In the genomic region with DNA sequence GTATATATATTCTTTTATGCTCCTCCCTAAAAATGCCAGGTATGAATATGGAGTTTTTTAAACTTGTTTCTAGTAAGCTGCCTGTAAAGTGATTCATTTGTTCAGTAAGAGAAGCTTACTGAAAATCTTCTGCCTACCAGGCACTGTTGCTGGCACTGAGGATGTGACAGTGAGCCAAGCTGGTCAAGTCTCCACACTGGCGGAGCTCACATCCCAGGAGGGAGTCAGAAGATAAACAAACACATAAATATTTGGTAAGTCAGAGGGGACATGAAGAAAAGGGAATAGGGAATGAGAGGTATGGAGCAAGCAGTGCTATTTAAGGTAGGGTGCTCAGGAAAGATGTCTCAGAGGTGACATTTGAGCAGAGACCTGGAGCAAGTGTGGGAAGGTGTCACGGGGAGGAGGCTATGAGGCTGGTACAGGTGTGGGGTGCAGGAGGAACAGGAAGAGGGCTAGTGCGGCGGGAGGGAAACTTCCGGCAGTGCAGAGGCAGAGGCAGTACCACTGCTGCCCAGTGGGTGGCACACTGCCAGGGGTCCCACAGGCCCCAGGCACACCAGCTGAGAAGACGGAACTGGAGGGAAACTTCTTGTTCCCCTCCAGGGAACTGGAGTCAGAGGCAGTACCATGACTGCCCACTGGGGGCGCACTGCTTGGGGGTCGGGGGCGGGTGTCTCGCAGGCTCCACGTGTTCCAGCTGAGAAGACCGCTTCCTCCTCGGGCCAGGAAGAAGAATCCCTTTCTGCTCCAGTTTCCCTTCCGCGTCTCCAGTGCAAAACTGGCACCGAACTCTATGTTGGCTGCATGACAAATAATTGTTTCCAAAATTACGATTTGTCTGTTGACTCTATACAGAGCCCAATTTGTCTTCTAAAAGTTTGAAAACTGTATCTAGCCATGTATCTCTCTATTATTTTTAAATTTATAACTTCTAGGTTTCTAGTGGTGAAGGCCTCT, we compare ENCODE assay signal across 8 cellular contexts.
DNase-seq lines count a peak whose midpoint lies in the region; ATAC-seq and TF ChIP-seq lines count a peak whose summit lies in the region.

No MANE protein-coding gene starts in this region.

- H3K4me1 ChIP-seq in upper lobe of left lung = peaks cover 0 to 5% (median 0%) of the 10 kb centered on the region in 4 donors

- H3K36me3 ChIP-seq in upper lobe of left lung = no peaks in the 10 kb centered on the region

- no peak for TF ChIP-seq POLR2A in upper lobe of left lung (IDR thresholded peaks at IDR 0.05)

- no peak overlapping the region for H3K27ac ChIP-seq in upper lobe of left lung

- ATAC-seq in GM21576 (IDR thresholded peaks at IDR 0.05; ENCODE audit: unreplicated experiment) = peak; percentile 77
- ATAC-seq in upper lobe of left lung (ENCODE audit: low FRiP score in 2 of 2) = no peak

- no peaks in the 10 kb centered on the region for H3K27me3 ChIP-seq in upper lobe of left lung

- 59 to 61% methylated on average over 16 of the region's 17 CpGs for WGBS in upper lobe of left lung, 2 donors

- no peaks in the 10 kb centered on the region for H3K9me3 ChIP-seq in upper lobe of left lung

- peak; percentile 55 for DNase-seq in DMS 273 (lab: John Stamatoyannopoulos, UW; ENCODE audit: unreplicated experiment)
- DNase-seq in DMS 273 treated with DMSO at 0.1 percent for 48 hours (lab: John Stamatoyannopoulos, UW) = no peak
- peak; percentile 5 for DNase-seq in NCI-H69 (lab: John Stamatoyannopoulos, UW)
- DNase-seq in fibroblast of villous mesenchyme (ENCODE audit: low read depth) = peak; percentile 7
- DNase-seq in upper lobe of left lung = no peak
- no peak for DNase-seq in AG08395 (ENCODE audit: low spot score)
- DNase-seq in midbrain (lab: John Stamatoyannopoulos, UW) = no peak

- TF ChIP-seq CTCF in fibroblast of villous mesenchyme (IDR thresholded peaks at IDR 0.05; ENCODE audit: insufficient read depth, low read depth, low read length) (peak; percentile 48), upper lobe of left lung (IDR thresholded peaks at IDR 0.05) (peak; percentile 10 to 52 (median 36))

- TF ChIP-seq EP300 in upper lobe of left lung (IDR thresholded peaks at IDR 0.05) = no peak

- H3K4me3 ChIP-seq in fibroblast of villous mesenchyme (ENCODE audit: low read depth, low read length) (no peak overlapping the region), upper lobe of left lung (no peak overlapping the region)

Comparison
In these comparisons a context has a peak if more than half of its experiments do, and no peak if none do; other contexts are left out.
1. DNase-seq: peak in DMS 273 (single experiment), NCI-H69 (single experiment) and fibroblast of villous mesenchyme (single experiment); none in DMS 273 treated with DMSO at 0.1 percent for 48 hours (single experiment), upper lobe of left lung (0 of 2), AG08395 (single experiment) and midbrain (single experiment).